ENCODE assay signal across 13 cellular contexts in the genomic region with DNA sequence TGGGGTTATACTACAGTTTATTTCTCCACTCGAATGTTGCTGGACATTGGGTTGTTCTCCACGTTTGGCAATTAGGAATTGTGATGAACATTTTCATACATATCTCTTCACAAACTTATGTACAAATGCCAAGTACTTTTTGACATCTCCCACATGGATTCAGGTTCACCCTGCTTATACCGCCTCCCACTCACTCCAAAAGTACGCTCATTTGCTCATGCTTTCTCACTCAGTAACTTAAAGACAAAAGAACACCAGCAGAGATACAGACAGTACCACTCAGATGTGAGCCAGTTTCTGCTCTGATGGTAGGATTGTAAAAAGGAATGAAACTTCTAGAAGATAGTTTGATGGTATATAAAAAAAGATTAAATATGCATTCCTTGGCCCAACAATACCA.
A peak's percentile ranks its signal among the peaks of the same experiment; 100 is the strongest.
DNase-seq lines count a peak whose midpoint lies in the region.
"Had no signal": no experiment of that assay in that cellular context is flagged by ENCODE, and none has a peak within 500 bp of the region (broad histone marks: within the 10 kb centered on the region; RNA-seq: fewer than 3 reads in every experiment).

No MANE protein-coding gene starts in this region.

- DNase-seq in amniotic epithelial cell (ENCODE audit: low read depth): peak; percentile 7
- peak in 26 of 42 donors; percentile 10 to 79 (median 40) for DNase-seq in head of caudate nucleus
- peak; percentile 70 for DNase-seq in putamen (ENCODE audit: low spot score)
- DNase-seq in NCI-H1436 treated with DMSO at 0.1 percent for 48 hours (lab: John Stamatoyannopoulos, UW): no peak
- no peak for DNase-seq in inferior parietal cortex (ENCODE audit: extremely low spot score)
- DNase-seq in dedifferentiated amniotic fluid mesenchymal stem cell (ENCODE audit: extremely low spot score): no peak
- DNase-seq: ACHN; Caco-2; CD4-positive, alpha-beta T cell; DMS79; GDM1; GOT3; H7 had no signal

- intact Hi-C loops in head of caudate nucleus (cut with DNase I): no loop called here

Comparison
In these comparisons a context has a peak if more than half of its experiments do, and no peak if none do; other contexts are left out.
1. DNase-seq: peak in amniotic epithelial cell (single experiment), head of caudate nucleus (26 of 42) and putamen (single experiment); none in NCI-H1436 treated with DMSO at 0.1 percent for 48 hours (single experiment), inferior parietal cortex (single experiment) and dedifferentiated amniotic fluid mesenchymal stem cell (single experiment).